Comparison of ENCODE assay signal across 8 cellular contexts in genomic region chr1:59290173-59290954, GRCh38. TPM values are rescaled to one million over a fixed set of nuclear protein-coding genes. Genes with fewer than 3 reads are reported as not detected.
DNase-seq lines count a peak whose midpoint lies in the region; ATAC-seq, FAIRE-seq and TF ChIP-seq lines count a peak whose summit lies in the region.

No MANE protein-coding gene starts in this region.

- no peak overlapping the region for H3K4me3 ChIP-seq in BLaER1 treated with 17β-estradiol and CSF1 and Interleukin-3, amounts not matched to agents 10 nM and 100 nM
- H3K4me3 ChIP-seq in K562, result no peak overlapping the region

- POLR2A ChIA-PET in K562 (lab: Yijun Ruan, JAX), result interaction anchor here (0.6 kb wide), 1 partner anchor 446 kb away, joined by 4 read pairs; no protein-coding TSS in a partner anchor

- intact Hi-C loops in K562 (cut with micrococcal nuclease), result loop anchor here (10.0 kb wide), 2 partner anchors 226 to 404 kb away; no protein-coding TSS in a partner anchor

- H3K36me3 ChIP-seq in BLaER1 treated with 17β-estradiol and CSF1 and Interleukin-3, amounts not matched to agents 10 nM and 100 nM, result no peaks in the 10 kb centered on the region
- H3K36me3 ChIP-seq in K562 (ENCODE audit: control insufficient read depth, insufficient read depth, low read length), result no peaks in the 10 kb centered on the region

- TF ChIP-seq RAD21 in K562 (CRISPR knock-in tag; conservative IDR thresholded peaks at IDR 0.05 in 1 of 2, IDR thresholded peaks at IDR 0.05 in 1 of 2), result peak; percentile 67 to 74

- in situ Hi-C loops in K562 (cut with MboI), result no loop called here

- TF ChIP-seq CTCF in K562 (IDR thresholded peaks at IDR 0.05 in 2 of 3, conservative IDR thresholded peaks at IDR 0.05 in 1 of 3; ENCODE audit: insufficient read depth in 2 of 3, low read depth in 1 of 3, low read length in 3 of 3), result peak; percentile 42 to 72 (median 69); a peak in 5 of 6 replicates
- no peak for TF ChIP-seq CTCF in glutamatergic neuron (IDR thresholded peaks at IDR 0.05; ENCODE audit: partially characterized antibody, unreplicated experiment)

- H3K4me3 Mint-ChIP-seq in memory B cell, result no peak overlapping the region
- no peak overlapping the region for H3K4me3 Mint-ChIP-seq in glutamatergic neuron (ENCODE audit: unreplicated experiment)

- H3K27ac ChIP-seq in BLaER1 treated with 17β-estradiol and CSF1 and Interleukin-3, amounts not matched to agents 10 nM and 100 nM, result peak overlapping the region; percentile 89 to 99 (median 95)
- no peak overlapping the region for H3K27ac ChIP-seq in K562 (ENCODE audit: extremely low read depth, low read depth, low read length)

- H3K79me2 ChIP-seq in K562 (ENCODE audit: control insufficient read depth, insufficient read depth, low read length), result no peaks in the 10 kb centered on the region

- H3K9me1 ChIP-seq in K562 (ENCODE audit: control insufficient read depth, insufficient read depth, low read length), result no peaks in the 10 kb centered on the region

- H3K9me3 ChIP-seq in BLaER1 treated with 17β-estradiol and CSF1 and Interleukin-3, amounts not matched to agents 10 nM and 100 nM (replicated peaks in 1 of 11), result peaks cover 0 to 33% (median 0%) of the 10 kb centered on the region in 11 experiments; a peak in 4 of 22 replicates
- H3K9me3 ChIP-seq in K562 (replicated peaks; ENCODE audit: control insufficient read depth, insufficient read depth, low read depth, low read length), result no peaks in the 10 kb centered on the region

- CTCF ChIA-PET in K562 (lab: Yijun Ruan, JAX; ENCODE audit: low intra/inter-chr PET ratio), result no interaction called here

- TF ChIP-seq EP300 in K562 (IDR thresholded peaks at IDR 0.05; ENCODE audit: low read length), result peak; percentile 32; the same call in 1 of the 2 replicates

- H3K9me3 Mint-ChIP-seq in memory B cell, result no peaks in the 10 kb centered on the region
- H3K9me3 Mint-ChIP-seq in glutamatergic neuron (ENCODE audit: unreplicated experiment), result peaks cover 2% of the 10 kb centered on the region

- H3K27ac Mint-ChIP-seq in memory B cell (no peak overlapping the region), glutamatergic neuron (ENCODE audit: unreplicated experiment) (no peak overlapping the region)

- peak overlapping the region; percentile 48 for H2AFZ ChIP-seq in K562 (ENCODE audit: low read depth, low read length)

- no peaks in the 10 kb centered on the region for H3K27me3 ChIP-seq in BLaER1 treated with 17β-estradiol and CSF1 and Interleukin-3, amounts not matched to agents 10 nM and 100 nM
- no peaks in the 10 kb centered on the region for H3K27me3 ChIP-seq in K562 (ENCODE audit: control insufficient read depth in 2 of 2, insufficient read depth in 2 of 2, low read length in 2 of 2)

- H3K4me2 ChIP-seq in BLaER1 treated with 17β-estradiol and CSF1 and Interleukin-3, amounts not matched to agents 10 nM and 100 nM, result peak overlapping the region in 8 of 11 experiments; percentile 66 to 91 (median 82); a peak in 16 of 22 replicates
- no peak overlapping the region for H3K4me2 ChIP-seq in K562 (ENCODE audit: insufficient read depth, low read length)

- H4K20me1 ChIP-seq in BLaER1 treated with 17β-estradiol and CSF1 and Interleukin-3, amounts not matched to agents 10 nM and 100 nM, result no peaks in the 10 kb centered on the region
- H4K20me1 ChIP-seq in K562 (replicated peaks; ENCODE audit: control insufficient read depth, insufficient read depth, low read length), result no peaks in the 10 kb centered on the region

- ATAC-seq in GM18517 (IDR thresholded peaks at IDR 0.05; ENCODE audit: unreplicated experiment) (peak; percentile 92), HG02870 (IDR thresholded peaks at IDR 0.05; ENCODE audit: unreplicated experiment) (peak; percentile 81), K562 (peak; percentile 97), memory B cell (ENCODE audit: low read depth) (peak; percentile 71)

- H3K9ac ChIP-seq in BLaER1 treated with 17β-estradiol and CSF1 and Interleukin-3, amounts not matched to agents 10 nM and 100 nM, result peak overlapping the region in 4 of 11 experiments; percentile 69 to 77 (median 72); a peak in 9 of 22 replicates
- no peak overlapping the region for H3K9ac ChIP-seq in K562 (ENCODE audit: insufficient read depth in 1 of 2, low read depth in 2 of 2, low read length in 2 of 2)

- TF ChIP-seq POLR2A in K562 (conservative IDR thresholded peaks at IDR 0.05), result no peak

- H3K4me1 Mint-ChIP-seq in memory B cell (peaks cover 22% of the 10 kb centered on the region), glutamatergic neuron (ENCODE audit: low read depth, unreplicated experiment) (no peaks in the 10 kb centered on the region)

- H3K27me3 Mint-ChIP-seq in memory B cell (no peaks in the 10 kb centered on the region), glutamatergic neuron (ENCODE audit: unreplicated experiment) (no peaks in the 10 kb centered on the region)

- 15% methylated on average over 9 of the region's 9 CpGs for WGBS in K562 (ENCODE audit: insufficient coverage, low coverage, missing lambda C conversion rate)

- H3K4me1 ChIP-seq in BLaER1 treated with 17β-estradiol and CSF1 and Interleukin-3, amounts not matched to agents 10 nM and 100 nM, result peaks cover 23 to 66% (median 55%) of the 10 kb centered on the region in 10 experiments
- peaks cover 0 to 14% of the 10 kb centered on the region in 2 experiments; a peak in 3 of 5 replicates for H3K4me1 ChIP-seq in K562 (replicated peaks in 1 of 2; ENCODE audit: control insufficient read depth in 2 of 2, insufficient read depth in 2 of 2, low read length in 2 of 2)

- no TSS peak for BruUV-seq in K562 (replicated peaks; lab: Mats Ljungman, UMichigan)

- peak; percentile 30 for DNase-seq in NCI-H2107 treated with DMSO at 0.1 percent for 48 hours (lab: John Stamatoyannopoulos, UW; ENCODE audit: unreplicated experiment)
- peak; percentile 15 to 78 (median 38) for DNase-seq in K562 (ENCODE audit: extremely low read depth in 1 of 4, low spot score in 3 of 4)
- no peak for DNase-seq in memory B cell (ENCODE audit: low spot score in 2 of 2)
- DNase-seq in glutamatergic neuron, result no peak
- DNase-seq in activated T-cell treated with anti-CD3 and anti-CD28 coated beads, Interleukin-2, amount 50 U/mL, for 1 hour, result no peak

- H3K36me3 Mint-ChIP-seq in memory B cell (no peaks in the 10 kb centered on the region), glutamatergic neuron (ENCODE audit: unreplicated experiment) (no peaks in the 10 kb centered on the region)

- FAIRE-seq in K562 (lab: Jason Lieb, UNC), result peak; percentile 90

TF ChIP-seq in K562, 482 proteins besides CTCF, POLR2A, EP300 and RAD21 (continues in another document):
- TF ChIP-seq BHLHE40 (IDR thresholded peaks at IDR 0.05; ENCODE audit: low read length) (peak; percentile 77), NR2C2 (CRISPR knock-in tag; IDR thresholded peaks at IDR 0.05) (no peak), NR2C2 (tag; IDR thresholded peaks at IDR 0.05) (no peak), RBM14 (IDR thresholded peaks at IDR 0.05; ENCODE audit: borderline replicate concordance, insufficient read depth, low read depth, low read length) (no peak), EZH2 (IDR thresholded peaks at IDR 0.05; ENCODE audit: borderline replicate concordance, low read depth, low read length) (no peak), MCM5 (IDR thresholded peaks at IDR 0.05; ENCODE audit: low read depth) (no peak), OTX1 (CRISPR knock-in tag; IDR thresholded peaks at IDR 0.05) (peak; percentile 29; the same call in 1 of the 2 replicates), SMARCA4 (IDR thresholded peaks at IDR 0.05) (peak; percentile 59; the same call in 1 of the 2 replicates), NFIX (CRISPR knock-in tag; IDR thresholded peaks at IDR 0.05; ENCODE audit: low read depth) (no peak), TEAD4 (IDR thresholded peaks at IDR 0.05; ENCODE audit: low read length) (0 out of 2 replicates have a peak, but pooled peaks have one; percentile 17), TEAD4 (CRISPR knock-in tag; IDR thresholded peaks at IDR 0.05; ENCODE audit: borderline replicate concordance) (no peak), NR2F6 (CRISPR knock-in tag; IDR thresholded peaks at IDR 0.05) (no peak), NCOR1 (IDR thresholded peaks at IDR 0.05) (peak; percentile 13; the same call in 1 of the 2 replicates), HMG20B (CRISPR knock-in tag; IDR thresholded peaks at IDR 0.05) (no peak), HMGN3 (IDR thresholded peaks at IDR 0.05; ENCODE audit: borderline replicate concordance, extremely low read depth, insufficient read length, low read depth, low read length) (no peak), USF1 (CRISPR knock-in tag; IDR thresholded peaks at IDR 0.05) (0 out of 2 replicates have a peak, but pooled peaks have one; percentile 41), SMAD4 (CRISPR knock-in tag; conservative IDR thresholded peaks at IDR 0.05) (0 out of 2 replicates have a peak, but pooled peaks have one; percentile 36)

RNA-seq across cellular contexts. Expression of gene FGGY, which starts 6.5 kb away (rescaled TPM):
- total RNA-seq in K562 (2011; cell fraction: chromatin; rRNA removed; ENCODE audit: low replicate concordance), result 24.6 and 32.7 TPM in 2 replicates
- 11.2 and 13.0 TPM in 2 replicates for total RNA-seq in K562 (2011; cell fraction: nucleolus; rRNA removed)
- total RNA-seq in K562 (2011; cell fraction: nucleoplasm; rRNA removed), result 22.0 and 23.1 TPM in 2 replicates
- 10.4 and 10.8 TPM in 2 replicates for total RNA-seq in K562 (2014; rRNA removed)
- total RNA-seq in K562 (2014; rRNA removed; fragmentation: Illumina TruSeq; extraction: Trizol), result 15.0 and 17.6 TPM in 2 replicates
- total RNA-seq in K562 (2015; rRNA removed; fragmentation: Illumina TruSeq; extraction: Trizol), result 17.9 and 19.2 TPM in 2 replicates
- 10.6 and 12.1 TPM in 2 replicates for total RNA-seq in K562 (2021)
- polyA plus RNA-seq in K562 (2011; rRNA removed), result 9.7 TPM in 2 replicates
- polyA plus RNA-seq in K562 (2011; cell fraction: cytosol; rRNA removed), result 5.6 and 10.0 TPM in 2 replicates
- 7.6 and 11.6 TPM in 2 replicates for polyA plus RNA-seq in K562 (2011; cell fraction: nucleus; rRNA removed)
- 11.1 and 43.7 TPM in 2 replicates for polyA plus RNA-seq in K562 (2012)
- polyA plus RNA-seq in K562 (2014; fragmentation: Illumina TruSeq; extraction: Trizol), result 11.4 and 13.1 TPM in 2 replicates
- 10 to 100 TPM; 12.6 to 15.4 TPM for polyA plus RNA-seq in K562 (2014; fragmentation: Nextera tagmentation; extraction: Ambion mirVana)
- 11.7 and 12.3 TPM in 2 replicates for polyA plus RNA-seq in K562 (2014; rRNA removed)
- 20.1 and 26.5 TPM in 2 replicates for polyA minus RNA-seq in K562 (2011; rRNA and poly(A)+ RNA removed)
- 6.1 and 6.9 TPM in 2 replicates for polyA minus RNA-seq in K562 (2011; cell fraction: cytosol; rRNA and poly(A)+ RNA removed)
- 19.9 and 37.7 TPM in 2 replicates for polyA minus RNA-seq in K562 (2011; cell fraction: nucleus; rRNA and poly(A)+ RNA removed)
- 11.6 TPM for total RNA-seq in glutamatergic neuron (ENCODE audit: unreplicated experiment)

Comparison
In these comparisons a context has a peak if more than half of its experiments do, and no peak if none do; other contexts are left out.
1. DNase-seq: peak in NCI-H2107 treated with DMSO at 0.1 percent for 48 hours (single experiment) and K562 (4 of 4); none in memory B cell (0 of 2), glutamatergic neuron (single experiment) and activated T-cell treated with anti-CD3 and anti-CD28 coated beads, Interleukin-2, amount 50 U/mL, for 1 hour (single experiment).
2. Peak in every context shown above with its lines, with median percentiles within 50 percentile points of each other: ATAC-seq.